8 cellular contexts compared by ENCODE assay signal in genomic region chr2:219453691-219454131, GRCh38. TPM values are rescaled to one million over a fixed set of nuclear protein-coding genes. Genes with fewer than 3 reads are reported as not detected.
DNase-seq lines count a peak whose midpoint lies in the region; ATAC-seq and TF ChIP-seq lines count a peak whose summit lies in the region.

No MANE protein-coding gene starts in this region.

- no peaks in the 10 kb centered on the region for H3K9me3 Mint-ChIP-seq in osteocyte (ENCODE audit: unreplicated experiment)
- H3K9me3 Mint-ChIP-seq in progenitor cell of endocrine pancreas (ENCODE audit: low read depth), result no peaks in the 10 kb centered on the region
- H3K9me3 Mint-ChIP-seq in activated naive CD4-positive, alpha-beta T cell treated with anti-CD3 and anti-CD28 coated beads, Interleukin-2, amount 50 U/mL, for 72 hours, result no peaks in the 10 kb centered on the region

- TF ChIP-seq CTCF in osteocyte (IDR thresholded peaks at IDR 0.05) (no peak), progenitor cell of endocrine pancreas (IDR thresholded peaks at IDR 0.05; ENCODE audit: unreplicated experiment) (no peak)

- H3K27ac Mint-ChIP-seq in osteocyte (ENCODE audit: unreplicated experiment), result peak overlapping the region; percentile 80
- H3K27ac Mint-ChIP-seq in progenitor cell of endocrine pancreas, result no peak overlapping the region
- H3K27ac Mint-ChIP-seq in activated naive CD4-positive, alpha-beta T cell treated with anti-CD3 and anti-CD28 coated beads, Interleukin-2, amount 50 U/mL, for 72 hours, result no peak overlapping the region

- H3K36me3 Mint-ChIP-seq in osteocyte (ENCODE audit: unreplicated experiment), result peaks cover 3% of the 10 kb centered on the region
- H3K36me3 Mint-ChIP-seq in progenitor cell of endocrine pancreas (ENCODE audit: insufficient read depth), result peaks cover 1% of the 10 kb centered on the region
- no peaks in the 10 kb centered on the region for H3K36me3 Mint-ChIP-seq in activated naive CD4-positive, alpha-beta T cell treated with anti-CD3 and anti-CD28 coated beads, Interleukin-2, amount 50 U/mL, for 72 hours

- H3K9ac ChIP-seq in BLaER1, result no peak overlapping the region

- peaks cover 27% of the 10 kb centered on the region for H3K4me1 Mint-ChIP-seq in osteocyte (ENCODE audit: unreplicated experiment)
- H3K4me1 Mint-ChIP-seq in progenitor cell of endocrine pancreas (ENCODE audit: low read depth), result no peaks in the 10 kb centered on the region

- H3K27ac ChIP-seq in BLaER1, result no peak overlapping the region

- H3K27me3 Mint-ChIP-seq in osteocyte (ENCODE audit: unreplicated experiment) (no peaks in the 10 kb centered on the region), progenitor cell of endocrine pancreas (peaks cover 53% of the 10 kb centered on the region)

- peaks cover 46% of the 10 kb centered on the region for H3K4me1 ChIP-seq in BLaER1

- peak; percentile 80 to 96 for DNase-seq in NCI-H446 (lab: John Stamatoyannopoulos, UW)
- peak; percentile 67 for DNase-seq in fibroblast of gingiva (ENCODE audit: low read depth)
- no peak for DNase-seq in osteocyte (ENCODE audit: extremely low spot score, unreplicated experiment)
- DNase-seq in progenitor cell of endocrine pancreas (ENCODE audit: low spot score, unreplicated experiment), result no peak
- no peak for DNase-seq in activated CD4-positive, alpha-beta T cell treated with anti-CD3 and anti-CD28 coated beads for 1 hour
- no peak for DNase-seq in activated naive CD4-positive, alpha-beta T cell treated with anti-CD3 and anti-CD28 coated beads, Interleukin-2, amount 50 U/mL, for 72 hours (ENCODE audit: low spot score in 2 of 2)

- H3K27me3 ChIP-seq in BLaER1, result peaks cover 39% of the 10 kb centered on the region

- no peak overlapping the region for H3K4me3 Mint-ChIP-seq in osteocyte (ENCODE audit: unreplicated experiment)
- no peak overlapping the region for H3K4me3 Mint-ChIP-seq in progenitor cell of endocrine pancreas (ENCODE audit: low read depth)

- no peaks in the 10 kb centered on the region for H3K9me3 ChIP-seq in BLaER1

- H4K20me1 ChIP-seq in BLaER1, result peaks cover 16% of the 10 kb centered on the region

- H3K36me3 ChIP-seq in BLaER1, result peaks cover 6% of the 10 kb centered on the region; the same call in 1 of the 2 replicates

- ATAC-seq in GM18520 (IDR thresholded peaks at IDR 0.05; ENCODE audit: unreplicated experiment), result no peak
- ATAC-seq in activated naive CD4-positive, alpha-beta T cell treated with anti-CD3 and anti-CD28 coated beads, Interleukin-2, amount 50 U/mL, for 72 hours, result no peak

- no peak overlapping the region for H3K4me3 ChIP-seq in BLaER1

- H3K4me2 ChIP-seq in BLaER1, result peak overlapping the region; percentile 49; the same call in 1 of the 2 replicates

RNA-seq across cellular contexts. Expression of gene SPEG, which starts 19.1 kb away (rescaled TPM):
- total RNA-seq in osteocyte (27.0 and 30.3 TPM in 2 replicates), progenitor cell of endocrine pancreas (15.1 and 15.5 TPM in 2 replicates)
- 1 to 10 TPM; 2.2 to 2.8 TPM for total RNA-seq in activated naive CD4-positive, alpha-beta T cell treated with anti-CD3 and anti-CD28 coated beads, Interleukin-2, amount 50 U/mL, for 72 hours

RNA-seq across cellular contexts. Expression of gene DES, which starts 35.5 kb away (rescaled TPM):
- total RNA-seq in osteocyte (not detected in 2 replicates), progenitor cell of endocrine pancreas (not detected in 2 replicates)
- total RNA-seq in activated naive CD4-positive, alpha-beta T cell treated with anti-CD3 and anti-CD28 coated beads, Interleukin-2, amount 50 U/mL, for 72 hours, result not detected

RNA-seq across cellular contexts. Expression of gene GMPPA, which starts 45.0 kb away (rescaled TPM):
- 41.4 and 42.5 TPM in 2 replicates for total RNA-seq in osteocyte
- total RNA-seq in progenitor cell of endocrine pancreas, result 35.8 and 37.4 TPM in 2 replicates
- total RNA-seq in activated naive CD4-positive, alpha-beta T cell treated with anti-CD3 and anti-CD28 coated beads, Interleukin-2, amount 50 U/mL, for 72 hours, result 10 to 100 TPM; 29.1 to 34.1 TPM

Comparison
In these comparisons a context has a peak if more than half of its experiments do, and no peak if none do; other contexts are left out.
1. DNase-seq: peak in NCI-H446 (2 of 2) and fibroblast of gingiva (single experiment); none in osteocyte (single experiment), progenitor cell of endocrine pancreas (single experiment), activated CD4-positive, alpha-beta T cell treated with anti-CD3 and anti-CD28 coated beads for 1 hour (single experiment) and activated naive CD4-positive, alpha-beta T cell treated with anti-CD3 and anti-CD28 coated beads, Interleukin-2, amount 50 U/mL, for 72 hours (0 of 2).